16 cellular contexts compared by ENCODE assay signal in the genomic region with DNA sequence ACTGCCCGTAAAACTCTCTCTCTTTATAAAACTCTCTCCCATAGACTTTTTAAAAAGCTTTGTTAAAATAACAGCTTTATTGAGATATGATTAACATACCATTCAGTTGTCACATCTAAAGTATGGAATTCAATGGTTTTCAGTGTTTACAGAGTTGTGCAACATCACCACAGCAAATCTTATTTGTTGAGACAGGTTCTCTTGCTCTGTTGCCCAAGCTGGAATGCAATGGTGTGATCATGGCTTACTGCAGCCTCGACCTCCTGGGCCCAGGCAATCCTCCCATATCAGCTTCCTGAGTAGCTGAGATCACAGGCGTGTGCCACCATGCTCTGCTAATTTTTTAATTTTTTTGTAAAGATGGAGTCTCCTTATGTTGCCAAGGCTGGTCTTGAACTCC. TPM values are rescaled to one million over a fixed set of nuclear protein-coding genes. Genes with fewer than 3 reads are reported as not detected.
DNase-seq lines count a peak whose midpoint lies in the region; ATAC-seq and TF ChIP-seq lines count a peak whose summit lies in the region.
"Had no signal": no experiment of that assay in that cellular context is flagged by ENCODE, and none has a peak within 500 bp of the region (broad histone marks: within the 10 kb centered on the region; RNA-seq: fewer than 3 reads in every experiment).

No MANE protein-coding gene starts in this region.

- no peak overlapping the region for H3K4me3 ChIP-seq in adipocyte (ENCODE audit: low read length)
- H3K4me3 ChIP-seq in fibroblast of villous mesenchyme (ENCODE audit: low read depth, low read length) = no peak overlapping the region

- H3T11ph ChIP-seq in H9 (ENCODE audit: low read length) = no peak overlapping the region

- H3K27ac Mint-ChIP-seq in progenitor cell of endocrine pancreas = peak overlapping the region; percentile 59
- H3K27ac Mint-ChIP-seq in activated CD8-positive, alpha-beta T cell treated with anti-CD3 and anti-CD28 coated beads, Interleukin-2, amount 10 ng/mL, durations not matched to agents 7 days and 5 days = no peak overlapping the region
- H3K27ac Mint-ChIP-seq in H9 = peak overlapping the region in 1 of 3 experiments; percentile 6; a peak in 3 of 7 replicates
- H3K27ac Mint-ChIP-seq: activated naive CD4-positive, alpha-beta T cell treated with anti-CD3 and anti-CD28 coated beads, Interleukin-2, amount 50 U/mL, for 24 hours; CD4-positive, CD25-positive, alpha-beta regulatory T cell; stimulated activated naive CD8-positive, alpha-beta T cell treated with anti-CD3 and anti-CD28 coated beads, Interleukin-15, amount 100 ng/mL, for 72 hours had no signal

- CTCF ChIA-PET in activated CD8-positive, alpha-beta T cell treated with anti-CD3 and anti-CD28 coated beads, Interleukin-2, amount 10 ng/mL, durations not matched to agents 7 days and 5 days (lab: Charles Lee) = no interaction called here

- no peaks in the 10 kb centered on the region for H3K79me1 ChIP-seq in H9 (ENCODE audit: insufficient read depth, low read depth, low read length, poor library complexity, severe bottlenecking)

- WGBS in H9 (ENCODE audit: extremely low coverage, insufficient read length, low lambda C conversion rate) = no CpG with 5 or more reads among the region's 3 CpGs

- no peaks in the 10 kb centered on the region for H3K9me3 ChIP-seq in adipocyte (ENCODE audit: control insufficient read depth, low read length)
- H3K9me3 ChIP-seq in H9 (ENCODE audit: control insufficient read depth, low read depth, low read length) = no peaks in the 10 kb centered on the region

- H2AFZ ChIP-seq in H9 (ENCODE audit: low read length) = no peak overlapping the region

- no peak overlapping the region for H2BK5ac ChIP-seq in H9 (ENCODE audit: insufficient read length, low read length)

- no peak overlapping the region for H2BK120ac ChIP-seq in H9 (ENCODE audit: low read depth, low read length, poor library complexity, severe bottlenecking)

- H3K4me1 Mint-ChIP-seq in progenitor cell of endocrine pancreas (ENCODE audit: low read depth) (peaks cover 26% of the 10 kb centered on the region), H9 (peaks cover 59 to 66% of the 10 kb centered on the region in 2 experiments)
- no peaks in the 10 kb centered on the region for H3K4me1 Mint-ChIP-seq in activated CD8-positive, alpha-beta T cell treated with anti-CD3 and anti-CD28 coated beads, Interleukin-2, amount 10 ng/mL, durations not matched to agents 7 days and 5 days (ENCODE audit: low read depth)

- no peaks in the 10 kb centered on the region; the same call in 1 of the 2 replicates for H3K79me2 ChIP-seq in H9 (ENCODE audit: insufficient read depth, low read length)

- no peak for ATAC-seq in activated CD8-positive, alpha-beta T cell treated with anti-CD3 and anti-CD28 coated beads, Interleukin-2, amount 10 ng/mL, durations not matched to agents 7 days and 5 days
- no peak for ATAC-seq in GM19467 (IDR thresholded peaks at IDR 0.05; ENCODE audit: unreplicated experiment)
- ATAC-seq: HCT116; stimulated activated naive CD8-positive, alpha-beta T cell treated with anti-CD3 and anti-CD28 coated beads, Interleukin-15, amount 100 ng/mL, for 72 hours had no signal

- no peak overlapping the region for H3K18ac ChIP-seq in H9 (ENCODE audit: insufficient read length, low read depth, low read length)

- POLR2A ChIA-PET in activated CD8-positive, alpha-beta T cell treated with anti-CD3 and anti-CD28 coated beads, Interleukin-2, amount 10 ng/mL, durations not matched to agents 7 days and 5 days (lab: Charles Lee) = no interaction called here

- H3K36me3 Mint-ChIP-seq in progenitor cell of endocrine pancreas (ENCODE audit: insufficient read depth) (no peaks in the 10 kb centered on the region), H9 (ENCODE audit: insufficient read depth in 1 of 3, low read depth in 3 of 3) (no peaks in the 10 kb centered on the region)
- H3K36me3 Mint-ChIP-seq in activated CD8-positive, alpha-beta T cell treated with anti-CD3 and anti-CD28 coated beads, Interleukin-2, amount 10 ng/mL, durations not matched to agents 7 days and 5 days (ENCODE audit: low read depth) = no peaks in the 10 kb centered on the region
- H3K36me3 Mint-ChIP-seq: CD4-positive, CD25-positive, alpha-beta regulatory T cell had no signal

- H3K36me3 ChIP-seq in adipocyte (ENCODE audit: control insufficient read depth, insufficient read depth, low read length, severe bottlenecking) = no peaks in the 10 kb centered on the region
- H3K36me3 ChIP-seq: WERI-Rb-1 had no signal

- H3K56ac ChIP-seq in H9 (ENCODE audit: insufficient read length, low read depth, low read length) = no peak overlapping the region

- TF ChIP-seq CTCF in fibroblast of villous mesenchyme (IDR thresholded peaks at IDR 0.05; ENCODE audit: insufficient read depth, low read depth, low read length) (no peak), progenitor cell of endocrine pancreas (IDR thresholded peaks at IDR 0.05; ENCODE audit: unreplicated experiment) (no peak), H9 (conservative IDR thresholded peaks at IDR 0.05) (no peak)

- no peaks in the 10 kb centered on the region for H4K20me1 ChIP-seq in H9 (ENCODE audit: control insufficient read depth, insufficient read depth, insufficient read length)

- H4K8ac ChIP-seq in H9 (replicated peaks; ENCODE audit: insufficient read length, low read depth, low read length) = no peak overlapping the region

- no peak overlapping the region for H3K27ac ChIP-seq in H9 (ENCODE audit: insufficient read length, low read depth, low read length)
- H3K27ac ChIP-seq: WERI-Rb-1 had no signal

- H4K91ac ChIP-seq in H9 (ENCODE audit: insufficient read length, low read depth, low read length) = no peak overlapping the region

- peak; percentile 95 for DNase-seq in GM04503 (ENCODE audit: low read depth)
- peak; percentile 73 for DNase-seq in adipocyte (ENCODE audit: low read depth)
- peak; percentile 87 for DNase-seq in fibroblast of villous mesenchyme (ENCODE audit: low read depth)
- no peak for DNase-seq in progenitor cell of endocrine pancreas (ENCODE audit: low spot score, unreplicated experiment)
- DNase-seq in RPMI8226 = no peak
- DNase-seq in activated CD8-positive, alpha-beta T cell treated with anti-CD3 and anti-CD28 coated beads, Interleukin-2, amount 10 ng/mL, durations not matched to agents 7 days and 5 days = no peak
- no peak for DNase-seq in H9
- DNase-seq: CD4-positive, CD25-positive, alpha-beta regulatory T cell; cortex of kidney; NCI-H1105; NCI-H2227 treated with DMSO at 0.1 percent for 48 hours; stimulated activated naive CD8-positive, alpha-beta T cell treated with anti-CD3 and anti-CD28 coated beads, Interleukin-15, amount 100 ng/mL, for 72 hours; WERI-Rb-1 had no signal

- H3K4ac ChIP-seq in H9 (ENCODE audit: low read depth, low read length) = no peak overlapping the region

- no peak overlapping the region for H3K23ac ChIP-seq in H9 (ENCODE audit: insufficient read length, low read depth, low read length)

- H2BK12ac ChIP-seq in H9 (ENCODE audit: insufficient read length, low read depth, low read length) = no peak overlapping the region

- H3K23me2 ChIP-seq in H9 (ENCODE audit: insufficient read length, low read depth, low read length, poor library complexity, severe bottlenecking) = no peaks in the 10 kb centered on the region

- no peak overlapping the region for H3K14ac ChIP-seq in H9 (ENCODE audit: insufficient read depth, low read length)

- no peak overlapping the region for H2BK15ac ChIP-seq in H9 (ENCODE audit: low read depth, low read length)

- no peak overlapping the region for H4K5ac ChIP-seq in H9 (ENCODE audit: insufficient read length, low read depth, low read length)

- H3K4me2 ChIP-seq in H9 (ENCODE audit: insufficient read depth, insufficient read length, low read length) = no peak overlapping the region

- H3K27me3 Mint-ChIP-seq in progenitor cell of endocrine pancreas (no peaks in the 10 kb centered on the region), H9 (ENCODE audit: low read depth) (no peaks in the 10 kb centered on the region)
- no peaks in the 10 kb centered on the region for H3K27me3 Mint-ChIP-seq in activated CD8-positive, alpha-beta T cell treated with anti-CD3 and anti-CD28 coated beads, Interleukin-2, amount 10 ng/mL, durations not matched to agents 7 days and 5 days (ENCODE audit: low read depth)
- H3K27me3 Mint-ChIP-seq: activated naive CD4-positive, alpha-beta T cell treated with anti-CD3 and anti-CD28 coated beads, Interleukin-2, amount 50 U/mL, for 24 hours; CD4-positive, CD25-positive, alpha-beta regulatory T cell; stimulated activated naive CD8-positive, alpha-beta T cell treated with anti-CD3 and anti-CD28 coated beads, Interleukin-15, amount 100 ng/mL, for 72 hours had no signal

- H3K9ac ChIP-seq in adipocyte (ENCODE audit: low read length) (no peak overlapping the region), H9 (ENCODE audit: extremely low read depth, insufficient read length, low read length) (no peak overlapping the region)

- H3K4me1 ChIP-seq in adipocyte (ENCODE audit: control insufficient read depth, insufficient read depth, low read length) (peaks cover 42% of the 10 kb centered on the region), H9 (ENCODE audit: insufficient read depth, low read length) (peaks cover 26% of the 10 kb centered on the region; the same call in 1 of the 2 replicates)

- no peaks in the 10 kb centered on the region for H3K9me3 Mint-ChIP-seq in progenitor cell of endocrine pancreas (ENCODE audit: low read depth)
- H3K9me3 Mint-ChIP-seq in activated CD8-positive, alpha-beta T cell treated with anti-CD3 and anti-CD28 coated beads, Interleukin-2, amount 10 ng/mL, durations not matched to agents 7 days and 5 days (ENCODE audit: insufficient read depth) = no peaks in the 10 kb centered on the region
- H3K9me3 Mint-ChIP-seq in H9 = no peaks in the 10 kb centered on the region
- H3K9me3 Mint-ChIP-seq: activated naive CD4-positive, alpha-beta T cell treated with anti-CD3 and anti-CD28 coated beads, Interleukin-2, amount 50 U/mL, for 24 hours; stimulated activated naive CD8-positive, alpha-beta T cell treated with anti-CD3 and anti-CD28 coated beads, Interleukin-15, amount 100 ng/mL, for 72 hours had no signal

- H3K27me3 ChIP-seq in adipocyte (replicated peaks; ENCODE audit: control insufficient read depth, insufficient read depth, low read length) = no peaks in the 10 kb centered on the region
- H3K27me3 ChIP-seq in H9 (ENCODE audit: insufficient read depth, low read length) = no peaks in the 10 kb centered on the region

- H2BK20ac ChIP-seq in H9 (ENCODE audit: low read depth, low read length, poor library complexity, severe bottlenecking) = no peak overlapping the region

- H2AK5ac ChIP-seq in H9 (ENCODE audit: insufficient read length, low read length) = no peak overlapping the region

- no peak overlapping the region for H3K4me3 Mint-ChIP-seq in progenitor cell of endocrine pancreas (ENCODE audit: low read depth)
- no peak overlapping the region for H3K4me3 Mint-ChIP-seq in activated CD8-positive, alpha-beta T cell treated with anti-CD3 and anti-CD28 coated beads, Interleukin-2, amount 10 ng/mL, durations not matched to agents 7 days and 5 days
- H3K4me3 Mint-ChIP-seq in H9 = no peak overlapping the region
- H3K4me3 Mint-ChIP-seq: activated naive CD4-positive, alpha-beta T cell treated with anti-CD3 and anti-CD28 coated beads, Interleukin-2, amount 50 U/mL, for 24 hours; CD4-positive, CD25-positive, alpha-beta regulatory T cell; stimulated activated naive CD8-positive, alpha-beta T cell treated with anti-CD3 and anti-CD28 coated beads, Interleukin-15, amount 100 ng/mL, for 72 hours had no signal

RNA-seq across cellular contexts. Expression of gene TRAK1, which starts 35.9 kb away (rescaled TPM):
- total RNA-seq in fibroblast of villous mesenchyme (44.5 and 52.2 TPM in 2 replicates), progenitor cell of endocrine pancreas (53.8 and 55.5 TPM in 2 replicates), H9 (2021) (30.6 and 34.2 TPM in 2 replicates)
- total RNA-seq in activated CD8-positive, alpha-beta T cell treated with anti-CD3 and anti-CD28 coated beads, Interleukin-2, amount 10 ng/mL, durations not matched to agents 7 days and 5 days = 10 to 100 TPM; 28.6 to 28.7 TPM

Comparison
In these comparisons a context has a peak if more than half of its experiments do, and no peak if none do; other contexts are left out.
1. DNase-seq: peak in GM04503 (single experiment), adipocyte (single experiment) and fibroblast of villous mesenchyme (single experiment); none in progenitor cell of endocrine pancreas (single experiment), RPMI8226 (single experiment), activated CD8-positive, alpha-beta T cell treated with anti-CD3 and anti-CD28 coated beads, Interleukin-2, amount 10 ng/mL, durations not matched to agents 7 days and 5 days (single experiment) and H9 (single experiment).